Comparison of ENCODE assay signal across 8 cellular contexts in the genomic region with DNA sequence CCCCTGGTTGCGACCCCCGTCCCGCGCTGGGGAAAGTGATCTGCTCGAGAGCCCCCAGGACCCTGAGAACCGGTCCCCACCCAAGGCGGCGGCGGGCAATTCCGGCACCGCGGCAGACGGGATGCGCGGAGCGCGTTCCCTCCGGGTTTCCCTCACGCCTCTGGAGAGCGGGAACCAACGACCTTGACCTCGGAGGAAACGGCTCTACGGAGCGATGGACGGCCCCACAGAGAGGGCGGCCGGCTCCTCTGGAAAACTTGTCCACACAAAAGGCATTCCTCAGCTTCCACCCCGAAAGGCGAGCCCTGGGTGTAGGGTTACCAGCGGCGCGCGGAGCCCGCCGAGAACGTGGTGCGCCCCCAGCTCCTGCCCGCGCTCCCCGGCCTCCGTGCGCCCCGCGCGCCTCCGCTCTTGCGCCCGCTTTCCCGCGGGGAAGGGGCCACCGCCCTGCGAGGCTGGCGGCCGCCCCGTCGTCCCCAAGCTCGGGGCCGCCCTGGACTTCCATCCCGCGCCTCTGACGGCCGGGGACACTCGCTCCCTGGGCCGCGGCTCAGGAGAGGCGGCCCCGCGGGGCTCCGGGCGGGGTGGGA. TPM values are rescaled to one million over a fixed set of nuclear protein-coding genes. Genes with fewer than 3 reads are reported as not detected.
DNase-seq lines count a peak whose midpoint lies in the region; ATAC-seq lines count a peak whose summit lies in the region.

No MANE protein-coding gene starts in this region.

- peaks cover 41% of the 10 kb centered on the region for H3K27me3 Mint-ChIP-seq in activated CD4-positive, alpha-beta T cell treated with anti-CD3 and anti-CD28 coated beads, Interleukin-2, amount 10 ng/mL, durations not matched to agents 24 days and 14 days
- peaks cover 41% of the 10 kb centered on the region for H3K27me3 Mint-ChIP-seq in activated T-helper 1 cell treated with anti-CD3 and anti-CD28 coated beads, Interleukin-12 subunit alpha, Interleukin-12 subunit beta, Interleukin-2, Interleukin-4 antibody, amounts not matched to agents 30 ng/mL and 10 ng/mL and 1 ng/mL, durations not matched to agents 14 hours and 24 hours and 36 hours (ENCODE audit: insufficient read depth)

- H3K36me3 Mint-ChIP-seq in activated CD4-positive, alpha-beta T cell treated with anti-CD3 and anti-CD28 coated beads, Interleukin-2, amount 10 ng/mL, durations not matched to agents 24 days and 14 days (ENCODE audit: low read depth), result no peaks in the 10 kb centered on the region
- no peaks in the 10 kb centered on the region for H3K36me3 Mint-ChIP-seq in activated T-helper 1 cell treated with anti-CD3 and anti-CD28 coated beads, Interleukin-12 subunit alpha, Interleukin-12 subunit beta, Interleukin-2, Interleukin-4 antibody, amounts not matched to agents 30 ng/mL and 10 ng/mL and 1 ng/mL, durations not matched to agents 14 hours and 24 hours and 36 hours (ENCODE audit: low read depth)

- no peak for DNase-seq in activated CD4-positive, alpha-beta T cell treated with anti-CD3 and anti-CD28 coated beads, Interleukin-2, amount 10 ng/mL, durations not matched to agents 24 days and 14 days
- DNase-seq in activated CD4-positive, alpha-beta T cell treated with anti-CD3 and anti-CD28 coated beads, Interleukin-2, amount 50 U/mL, for 4 hours, result no peak
- DNase-seq in activated T-helper 1 cell treated with anti-CD3 and anti-CD28 coated beads, Interleukin-12 subunit alpha, Interleukin-12 subunit beta, Interleukin-2, Interleukin-4 antibody, amounts not matched to agents 30 ng/mL and 10 ng/mL and 1 ng/mL, durations not matched to agents 14 hours and 24 hours and 36 hours (ENCODE audit: low spot score), result no peak
- DNase-seq in left ventricle myocardium superior (peak; percentile 55), retina (peak; percentile 81), Kasumi-1 (lab: John Stamatoyannopoulos, UW) (no peak)

- peak overlapping the region; percentile 66 for H3K4me3 Mint-ChIP-seq in activated CD4-positive, alpha-beta T cell treated with anti-CD3 and anti-CD28 coated beads, Interleukin-2, amount 10 ng/mL, durations not matched to agents 24 days and 14 days
- H3K4me3 Mint-ChIP-seq in activated T-helper 1 cell treated with anti-CD3 and anti-CD28 coated beads, Interleukin-12 subunit alpha, Interleukin-12 subunit beta, Interleukin-2, Interleukin-4 antibody, amounts not matched to agents 30 ng/mL and 10 ng/mL and 1 ng/mL, durations not matched to agents 14 hours and 24 hours and 36 hours, result peak overlapping the region; percentile 51

- H3K27ac Mint-ChIP-seq in activated CD4-positive, alpha-beta T cell treated with anti-CD3 and anti-CD28 coated beads, Interleukin-2, amount 10 ng/mL, durations not matched to agents 24 days and 14 days, result no peak overlapping the region
- H3K27ac Mint-ChIP-seq in activated T-helper 1 cell treated with anti-CD3 and anti-CD28 coated beads, Interleukin-12 subunit alpha, Interleukin-12 subunit beta, Interleukin-2, Interleukin-4 antibody, amounts not matched to agents 30 ng/mL and 10 ng/mL and 1 ng/mL, durations not matched to agents 14 hours and 24 hours and 36 hours, result no peak overlapping the region

- H3K4me1 Mint-ChIP-seq in activated CD4-positive, alpha-beta T cell treated with anti-CD3 and anti-CD28 coated beads, Interleukin-2, amount 10 ng/mL, durations not matched to agents 24 days and 14 days, result peaks cover 15% of the 10 kb centered on the region
- peaks cover 23% of the 10 kb centered on the region for H3K4me1 Mint-ChIP-seq in activated T-helper 1 cell treated with anti-CD3 and anti-CD28 coated beads, Interleukin-12 subunit alpha, Interleukin-12 subunit beta, Interleukin-2, Interleukin-4 antibody, amounts not matched to agents 30 ng/mL and 10 ng/mL and 1 ng/mL, durations not matched to agents 14 hours and 24 hours and 36 hours (ENCODE audit: low read depth)

- H3K9me3 Mint-ChIP-seq in activated CD4-positive, alpha-beta T cell treated with anti-CD3 and anti-CD28 coated beads, Interleukin-2, amount 10 ng/mL, durations not matched to agents 24 days and 14 days, result no peaks in the 10 kb centered on the region
- H3K9me3 Mint-ChIP-seq in activated T-helper 1 cell treated with anti-CD3 and anti-CD28 coated beads, Interleukin-12 subunit alpha, Interleukin-12 subunit beta, Interleukin-2, Interleukin-4 antibody, amounts not matched to agents 30 ng/mL and 10 ng/mL and 1 ng/mL, durations not matched to agents 14 hours and 24 hours and 36 hours, result no peaks in the 10 kb centered on the region

- intact Hi-C loops in activated CD4-positive, alpha-beta T cell treated with anti-CD3 and anti-CD28 coated beads, Interleukin-2, amount 10 ng/mL, durations not matched to agents 24 days and 14 days (cut with micrococcal nuclease), result no loop called here
- intact Hi-C loops in activated T-helper 1 cell treated with anti-CD3 and anti-CD28 coated beads, Interleukin-12 subunit alpha, Interleukin-12 subunit beta, Interleukin-2, Interleukin-4 antibody, amounts not matched to agents 30 ng/mL and 10 ng/mL and 1 ng/mL, durations not matched to agents 14 hours and 24 hours and 36 hours (cut with micrococcal nuclease), result loop anchor here (5.0 kb wide), 1 partner anchor 70 kb away; no protein-coding TSS in a partner anchor
- intact Hi-C loops in left ventricle myocardium superior (cut with micrococcal nuclease), result no loop called here

- ATAC-seq in left ventricle myocardium superior (peak; percentile 55), GM21381 (IDR thresholded peaks at IDR 0.05; ENCODE audit: unreplicated experiment) (no peak), HG03045 (IDR thresholded peaks at IDR 0.05; ENCODE audit: unreplicated experiment) (no peak)

RNA-seq across cellular contexts. Expression of a gene that starts 0.4 kb away (rescaled TPM):
- total RNA-seq in activated CD4-positive, alpha-beta T cell treated with anti-CD3 and anti-CD28 coated beads, Interleukin-2, amount 10 ng/mL, durations not matched to agents 24 days and 14 days, result 0.16 and 0.26 TPM in 2 replicates
- total RNA-seq in activated T-helper 1 cell treated with anti-CD3 and anti-CD28 coated beads, Interleukin-12 subunit alpha, Interleukin-12 subunit beta, Interleukin-2, Interleukin-4 antibody, amounts not matched to agents 30 ng/mL and 10 ng/mL and 1 ng/mL, durations not matched to agents 14 hours and 24 hours and 36 hours, result 0.16 and 0.17 TPM in 2 replicates
- total RNA-seq in left ventricle myocardium superior, result 7.0 TPM

Comparison
In these comparisons a context has a peak if more than half of its experiments do, and no peak if none do; other contexts are left out.
1. DNase-seq: peak in left ventricle myocardium superior (single experiment) and retina (single experiment); none in activated CD4-positive, alpha-beta T cell treated with anti-CD3 and anti-CD28 coated beads, Interleukin-2, amount 10 ng/mL, durations not matched to agents 24 days and 14 days (single experiment), activated CD4-positive, alpha-beta T cell treated with anti-CD3 and anti-CD28 coated beads, Interleukin-2, amount 50 U/mL, for 4 hours (0 of 2), activated T-helper 1 cell treated with anti-CD3 and anti-CD28 coated beads, Interleukin-12 subunit alpha, Interleukin-12 subunit beta, Interleukin-2, Interleukin-4 antibody, amounts not matched to agents 30 ng/mL and 10 ng/mL and 1 ng/mL, durations not matched to agents 14 hours and 24 hours and 36 hours (single experiment) and Kasumi-1 (0 of 2).